Comparison of ENCODE assay signal across 26 cellular contexts in the genomic region with DNA sequence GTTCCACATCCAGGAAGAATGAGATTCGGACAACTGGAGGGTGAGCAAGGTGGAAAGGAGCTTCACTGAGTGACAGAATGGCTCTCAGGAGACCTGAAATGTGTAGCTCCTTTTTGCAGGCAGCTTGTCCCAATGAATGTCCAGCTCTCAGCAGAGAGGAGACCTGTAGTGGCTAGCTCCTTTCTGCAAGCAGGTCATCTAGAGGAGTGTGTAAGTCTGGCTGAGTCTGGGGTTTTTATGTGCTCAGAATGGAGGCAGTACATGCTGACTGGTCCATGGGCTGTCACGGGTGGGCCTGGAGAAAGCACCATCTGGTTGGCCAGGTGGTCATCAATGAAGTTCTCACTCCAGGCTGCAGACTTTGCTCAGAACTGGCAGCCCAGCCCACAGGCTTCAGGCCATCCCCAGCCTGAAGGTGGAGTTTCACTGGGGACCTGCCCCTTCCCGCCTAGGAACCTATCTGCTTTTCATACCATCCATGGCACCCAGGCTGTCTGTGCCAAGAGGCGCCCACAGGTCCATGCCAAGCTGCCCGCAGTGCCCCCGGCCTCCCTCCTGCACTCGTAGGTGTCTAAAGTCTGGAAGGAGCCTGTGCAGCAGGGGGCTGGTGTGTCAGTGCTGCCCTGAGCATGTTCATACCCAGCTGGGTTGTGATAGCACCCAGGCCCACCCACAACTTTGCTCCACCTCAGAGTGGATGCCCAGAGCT.
"Had no signal": no experiment of that assay in that cellular context is flagged by ENCODE, and none has a peak within 500 bp of the region (broad histone marks: within the 10 kb centered on the region; RNA-seq: fewer than 3 reads in every experiment).

No MANE protein-coding gene starts in this region.

- H3K27ac Mint-ChIP-seq: activated naive CD8-positive, alpha-beta T cell; activated T-cell treated with anti-CD3 and anti-CD28 coated beads, Interleukin-2, amount 50 U/mL, for 72 hours; progenitor cell of endocrine pancreas; T-helper 1 cell treated with Interleukin-12 subunit alpha and Interleukin-12 subunit beta and Interleukin-4 antibody, amounts not matched to agents 30 μg/mL and 1 μg/mL, for 36 hours had no signal

- DNase-seq: activated CD4-positive, alpha-beta T cell treated with anti-CD3 and anti-CD28 coated beads for 4 hours; activated CD4-positive, alpha-beta T cell treated with anti-CD3 and anti-CD28 coated beads, Interleukin-2, amount 50 U/mL, for 4 hours; activated naive CD4-positive, alpha-beta T cell treated with Interleukin-2 at 50 U/mL for 16 hours; activated T-cell treated with anti-CD3 and anti-CD28 coated beads for 4 hours; activated T-cell treated with anti-CD3 and anti-CD28 coated beads, Interleukin-2, amount 50 U/mL, for 72 hours; cortex of kidney; heart right ventricle; kidney glomerular epithelial cell; left ventricle myocardium superior; ovary; retina; stimulated activated CD4-positive, alpha-beta T cell treated with anti-CD3 and anti-CD28 coated beads, Interleukin-15, amount 100 ng/mL, for 24 hours; stimulated activated CD4-positive, alpha-beta T cell treated with anti-CD3 and anti-CD28 coated beads, Interleukin-2, amount 100 ng/mL, for 24 hours; stimulated activated naive CD4-positive, alpha-beta T cell; SW 1271; T-helper 9 cell; testis; trophoblast cell had no signal

- H3K27me3 ChIP-seq: ascending aorta, cardiac muscle cell, foreskin keratinocyte, heart right ventricle, ovary, testis had no signal

- H3K9me3 ChIP-seq: ascending aorta, ovary, testis had no signal

- H3K36me3 ChIP-seq: cardiac muscle cell, heart right ventricle, ovary had no signal

- H3K4me3 Mint-ChIP-seq: activated naive CD8-positive, alpha-beta T cell; activated T-cell treated with anti-CD3 and anti-CD28 coated beads, Interleukin-2, amount 50 U/mL, for 72 hours; brain; T-helper 1 cell treated with Interleukin-12 subunit alpha and Interleukin-12 subunit beta and Interleukin-4 antibody, amounts not matched to agents 30 μg/mL and 1 μg/mL, for 36 hours had no signal

- H3K4me1 ChIP-seq: ascending aorta, foreskin keratinocyte, testis had no signal

- ATAC-seq: activated T-cell treated with anti-CD3 and anti-CD28 coated beads, Interleukin-2, amount 50 U/mL, for 72 hours had no signal

- H3K4me3 ChIP-seq: ascending aorta, cardiac muscle cell, heart right ventricle, ovary, testis had no signal

- H3K27me3 Mint-ChIP-seq: activated naive CD8-positive, alpha-beta T cell; progenitor cell of endocrine pancreas had no signal

- H3K27ac ChIP-seq: ascending aorta, cardiac muscle cell, foreskin keratinocyte, heart right ventricle, ovary, testis, VCaP had no signal
